19 cellular contexts compared by ENCODE assay signal in the genomic region with DNA sequence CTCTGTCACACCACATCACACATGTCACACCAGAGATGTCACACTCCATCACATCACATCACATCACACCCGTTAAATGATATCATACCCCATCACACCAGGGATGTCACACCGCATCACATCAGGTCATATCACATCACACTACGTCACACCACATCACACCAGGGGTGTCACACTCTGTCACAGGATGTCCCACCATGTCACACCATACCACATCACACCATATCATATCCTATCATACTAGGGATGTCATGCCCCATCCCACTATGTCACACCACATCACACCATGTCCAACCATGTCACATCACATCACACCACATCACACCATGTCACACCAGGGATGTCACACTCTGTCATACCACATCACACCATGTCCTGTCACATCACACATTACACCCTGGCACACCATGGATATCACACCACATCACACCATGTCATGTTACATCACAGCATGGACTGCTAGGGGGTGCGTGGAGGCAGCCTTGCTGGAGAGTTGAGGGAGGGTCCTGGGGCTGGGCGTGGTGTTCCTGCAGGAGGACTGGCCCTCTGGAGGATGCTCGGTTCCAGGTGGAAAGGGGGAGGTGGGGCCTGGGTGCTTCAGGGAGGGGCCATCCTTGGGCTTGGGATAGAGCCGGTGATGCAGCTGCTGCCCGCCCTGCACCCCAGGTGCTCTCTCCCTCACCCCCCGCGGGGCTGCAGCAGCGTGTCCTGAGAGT.
"Had no signal": no experiment of that assay in that cellular context is flagged by ENCODE, and none has a peak within 500 bp of the region (broad histone marks: within the 10 kb centered on the region; RNA-seq: fewer than 3 reads in every experiment).

No MANE protein-coding gene starts in this region.

- H3K9me3 ChIP-seq: gastrocnemius medialis, neutrophil had no signal

- H3K4me3 ChIP-seq: gastrocnemius medialis, heart left ventricle, lung, tibial artery had no signal

- H3K27me3 Mint-ChIP-seq: activated B cell treated with CpG ODN at 0.5 μM for 24 hours; activated naive CD8-positive, alpha-beta T cell treated with anti-CD3 and anti-CD28 coated beads, Interleukin-2, amount 50 U/mL, for 24 hours; naive B cell had no signal

- H3K27ac ChIP-seq: gastrocnemius medialis, heart left ventricle, neutrophil, tibial artery had no signal

- H3K4me3 Mint-ChIP-seq: activated B cell treated with CpG ODN at 0.5 μM for 24 hours; activated CD4-positive, alpha-beta T cell treated with anti-CD3 and anti-CD28 coated beads, Interleukin-2, amount 10 ng/mL, durations not matched to agents 7 days and 5 days; activated naive CD8-positive, alpha-beta T cell treated with anti-CD3 and anti-CD28 coated beads, Interleukin-2, amount 50 U/mL, for 24 hours; activated T-helper 1 cell treated with anti-CD3 and anti-CD28 coated beads, Interleukin-12 subunit alpha, Interleukin-12 subunit beta, Interleukin-2, Interleukin-4 antibody, amounts not matched to agents 30 ng/mL and 10 ng/mL and 1 ng/mL, durations not matched to agents 14 hours and 24 hours and 36 hours; dendritic cell treated with granulocyte-macrophage colony-stimulating factor and Interleukin-4, amounts not matched to agents 40 ng/mL and 50 ng/mL, for 4 days; effector memory CD8-positive, alpha-beta T cell; naive B cell had no signal

- ATAC-seq: activated naive CD8-positive, alpha-beta T cell treated with anti-CD3 and anti-CD28 coated beads, Interleukin-2, amount 50 U/mL, for 24 hours; effector memory CD8-positive, alpha-beta T cell; gastrocnemius medialis; left cardiac atrium had no signal

- H3K4me1 Mint-ChIP-seq: activated B cell treated with CpG ODN at 0.5 μM for 24 hours; activated CD4-positive, alpha-beta T cell treated with anti-CD3 and anti-CD28 coated beads, Interleukin-2, amount 10 ng/mL, durations not matched to agents 7 days and 5 days; activated naive CD8-positive, alpha-beta T cell treated with anti-CD3 and anti-CD28 coated beads, Interleukin-2, amount 50 U/mL, for 24 hours had no signal

- DNase-seq: activated B cell treated with CpG ODN at 0.5 μM for 24 hours; activated CD4-positive, alpha-beta T cell treated with anti-CD3 and anti-CD28 coated beads, Interleukin-2, amount 10 ng/mL, durations not matched to agents 7 days and 5 days; activated CD8-positive, alpha-beta memory T cell treated with anti-CD3 and anti-CD28 coated beads for 24 hours; activated naive CD4-positive, alpha-beta T cell treated with Interleukin-2 at 50 U/mL for 16 hours; activated naive CD8-positive, alpha-beta T cell treated with anti-CD3 and anti-CD28 coated beads, Interleukin-2, amount 50 U/mL, for 24 hours; effector memory CD8-positive, alpha-beta T cell; gastrocnemius medialis; heart left ventricle; left cardiac atrium; naive B cell; stimulated activated CD4-positive, alpha-beta T cell treated with anti-CD3 and anti-CD28 coated beads, Interleukin-15, amount 100 ng/mL, for 24 hours; stimulated activated CD4-positive, alpha-beta T cell treated with anti-CD3 and anti-CD28 coated beads, Interleukin-4, amount 100 ng/mL, for 24 hours; stimulated activated naive CD4-positive, alpha-beta T cell; T-helper 2 cell had no signal

- H3K27me3 ChIP-seq: gastrocnemius medialis, heart left ventricle, neutrophil, tibial artery had no signal

- H3K4me1 ChIP-seq: gastrocnemius medialis had no signal

- H3K36me3 ChIP-seq: gastrocnemius medialis, heart left ventricle, neutrophil, tibial artery had no signal

- H3K27ac Mint-ChIP-seq: activated B cell treated with CpG ODN at 0.5 μM for 24 hours; activated CD4-positive, alpha-beta T cell treated with anti-CD3 and anti-CD28 coated beads, Interleukin-2, amount 10 ng/mL, durations not matched to agents 7 days and 5 days; activated naive CD8-positive, alpha-beta T cell treated with anti-CD3 and anti-CD28 coated beads, Interleukin-2, amount 50 U/mL, for 24 hours; activated T-helper 1 cell treated with anti-CD3 and anti-CD28 coated beads, Interleukin-12 subunit alpha, Interleukin-12 subunit beta, Interleukin-2, Interleukin-4 antibody, amounts not matched to agents 30 ng/mL and 10 ng/mL and 1 ng/mL, durations not matched to agents 14 hours and 24 hours and 36 hours; dendritic cell treated with granulocyte-macrophage colony-stimulating factor and Interleukin-4, amounts not matched to agents 40 ng/mL and 50 ng/mL, for 4 days; effector memory CD8-positive, alpha-beta T cell had no signal
